In the genomic region with DNA sequence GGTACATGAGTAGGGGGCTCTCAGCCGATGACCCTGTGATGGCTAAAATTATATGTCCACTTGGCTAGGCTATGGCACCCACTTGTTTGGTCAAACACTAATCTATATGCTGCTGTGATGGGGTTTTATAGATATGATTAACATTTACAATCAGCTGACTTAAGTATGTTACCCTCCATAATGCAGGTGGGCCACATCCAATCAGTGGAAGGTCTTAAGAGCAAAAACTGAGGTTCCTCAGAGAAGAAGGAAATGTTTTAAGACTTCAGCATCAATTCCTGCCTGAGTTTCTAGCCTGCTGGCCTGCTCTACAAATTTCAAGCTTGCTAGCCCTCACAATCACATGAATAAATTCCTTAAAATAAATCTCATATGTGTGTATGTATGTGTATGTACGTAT, we compare ENCODE assay signal across 10 cellular contexts. TPM values are rescaled to one million over a fixed set of nuclear protein-coding genes. Genes with fewer than 3 reads are reported as not detected.
"Had no signal": no experiment of that assay in that cellular context is flagged by ENCODE, and none has a peak within 500 bp of the region (broad histone marks: within the 10 kb centered on the region; RNA-seq: fewer than 3 reads in every experiment).

No MANE protein-coding gene starts in this region.

- H3K27ac ChIP-seq: HL-60, KMS-11 had no signal

- FAIRE-seq: HepG2, HTR-8/SVneo had no signal

- DNase-seq: IMR-90, KBM-7, KG1 had no signal

- ATAC-seq: HepG2 had no signal

- H3K4me2 ChIP-seq: KMS-11 had no signal

- H3K9ac ChIP-seq: KMS-11 had no signal

RNA-seq across cellular contexts. Expression of a gene that starts 18.9 kb away (rescaled TPM):
- total RNA-seq: HT-29, HT1080, IMR-90 had no signal
- polyA plus RNA-seq: HepG2, IMR-90 had no signal

RNA-seq across cellular contexts. Expression of a gene that starts 24.6 kb away (rescaled TPM):
- total RNA-seq: HepG2, HT-29, HT1080, IMR-90 had no signal
- polyA plus RNA-seq: HepG2, IgD-negative memory B cell, IMR-90 had no signal

RNA-seq across cellular contexts. Expression of a gene that starts 29.6 kb away (rescaled TPM):
- total RNA-seq: HT1080, IMR-90 had no signal
- polyA plus RNA-seq: IgD-negative memory B cell had no signal
